ENCODE assay signal across 17 cellular contexts in genomic region chr2:159089543-159089942, GRCh38.
DNase-seq lines count a peak whose midpoint lies in the region; ATAC-seq and TF ChIP-seq lines count a peak whose summit lies in the region.
"Had no signal": no experiment of that assay in that cellular context is flagged by ENCODE, and none has a peak within 500 bp of the region (broad histone marks: within the 10 kb centered on the region; RNA-seq: fewer than 3 reads in every experiment).

No MANE protein-coding gene starts in this region.

- intact Hi-C loops in heart right ventricle (cut with DNase I), result loop anchor here in 1 of 10 donors (10.0 kb wide), 1 partner anchor 115 kb away; no protein-coding TSS in a partner anchor

- no peak overlapping the region for H3K4ac ChIP-seq in trophoblast cell (ENCODE audit: low read depth, low read length)

- H3K4me3 ChIP-seq in SK-N-SH (ENCODE audit: low read depth in 2 of 2, low read length in 1 of 2), result no peak overlapping the region
- no peak overlapping the region for H3K4me3 ChIP-seq in heart right ventricle
- peak overlapping the region; percentile 10 for H3K4me3 ChIP-seq in trophoblast cell (ENCODE audit: low read depth, low read length)
- H3K4me3 ChIP-seq: gastrocnemius medialis had no signal

- H3K9me2 ChIP-seq in SK-N-SH, result no peaks in the 10 kb centered on the region

- no peak overlapping the region for H2BK5ac ChIP-seq in trophoblast cell (ENCODE audit: low read depth, low read length, poor library complexity)

- 100% methylated on average over 3 of the region's 3 CpGs for WGBS in SK-N-SH (ENCODE audit: low lambda C conversion rate)
- 34 to 39% methylated on average over 3 of the region's 3 CpGs for WGBS in heart right ventricle, 2 donors
- WGBS in trophoblast cell (ENCODE audit: extremely low coverage, insufficient coverage, insufficient read length), result no CpG with 5 or more reads among the region's 3 CpGs

- H3K4me1 ChIP-seq in SK-N-SH (ENCODE audit: control insufficient read depth in 1 of 2, insufficient read depth in 2 of 2, low read depth in 1 of 2, low read length in 1 of 2) (peaks cover 27 to 30% of the 10 kb centered on the region in 2 experiments), heart right ventricle (peaks cover 46 to 100% (median 98%) of the 10 kb centered on the region in 9 donors), trophoblast cell (ENCODE audit: control insufficient read depth in 1 of 2, insufficient read depth in 2 of 2, low read length in 2 of 2) (peaks cover 6 to 13% of the 10 kb centered on the region in 2 experiments)

- H3K9me3 ChIP-seq in SK-N-SH (no peaks in the 10 kb centered on the region), heart right ventricle (no peaks in the 10 kb centered on the region), trophoblast cell (ENCODE audit: insufficient read depth, low read depth, low read length) (no peaks in the 10 kb centered on the region)
- H3K9me3 ChIP-seq: gastrocnemius medialis had no signal

- H2AFZ ChIP-seq in SK-N-SH (ENCODE audit: low read depth), result no peak overlapping the region
- H2AFZ ChIP-seq in trophoblast cell (ENCODE audit: insufficient read depth, low read length, poor library complexity), result no peak overlapping the region

- no peak overlapping the region for H4K8ac ChIP-seq in trophoblast cell (ENCODE audit: low read depth, low read length)

- H2AK5ac ChIP-seq in trophoblast cell (ENCODE audit: low read length), result no peak overlapping the region

- H3K27ac ChIP-seq in SK-N-SH (ENCODE audit: low read depth in 2 of 2, low read length in 1 of 2) (peak overlapping the region in 1 of 2 experiments; percentile 89; a peak in 2 of 4 replicates), heart right ventricle (peak overlapping the region; percentile 41 to 89 (median 72)), trophoblast cell (ENCODE audit: low read depth, low read length) (no peak overlapping the region)

- POLR2A ChIA-PET in SK-N-SH (lab: Yijun Ruan, JAX), result no interaction called here

- H3K23ac ChIP-seq in trophoblast cell (ENCODE audit: low read length), result no peak overlapping the region

- H3K36me3 ChIP-seq in SK-N-SH (replicated peaks in 1 of 2; ENCODE audit: control insufficient read depth in 1 of 2, insufficient read depth in 2 of 2, low read length in 1 of 2) (peaks cover 0 to 3% of the 10 kb centered on the region in 2 experiments), heart right ventricle (no peaks in the 10 kb centered on the region), trophoblast cell (ENCODE audit: control insufficient read depth in 1 of 2, insufficient read depth in 2 of 2, low read length in 2 of 2) (peaks cover 0 to 7% of the 10 kb centered on the region in 2 experiments)
- H3K36me3 ChIP-seq: gastrocnemius medialis had no signal

- ATAC-seq in SK-N-SH treated with all-trans-retinoic acid at 6 μM for 48 hours (0 out of 3 replicates have a peak, but pooled peaks have one; percentile 3), heart right ventricle (peak; percentile 41 to 84 (median 66)), HG02981 (IDR thresholded peaks at IDR 0.05; ENCODE audit: unreplicated experiment) (no peak)
- ATAC-seq: gastrocnemius medialis, left colon had no signal

- peaks cover 2% of the 10 kb centered on the region for H3K79me1 ChIP-seq in trophoblast cell (ENCODE audit: low read length)

- no peaks in the 10 kb centered on the region for H3K27me3 ChIP-seq in SK-N-SH (ENCODE audit: insufficient read depth)
- no peaks in the 10 kb centered on the region for H3K27me3 ChIP-seq in heart right ventricle
- H3K27me3 ChIP-seq in trophoblast cell (ENCODE audit: insufficient read depth, low read length), result no peaks in the 10 kb centered on the region
- H3K27me3 ChIP-seq: gastrocnemius medialis had no signal

- no peak overlapping the region for H3K9ac ChIP-seq in SK-N-SH
- no peak overlapping the region for H3K9ac ChIP-seq in trophoblast cell (ENCODE audit: low read length)

- CTCF ChIA-PET in SK-N-SH (lab: Yijun Ruan, JAX), result interaction anchor here (2.6 kb wide), 1 partner anchor 29 kb away, joined by 12 read pairs; no protein-coding TSS in a partner anchor

- no peak for TF ChIP-seq RAD21 in SK-N-SH (IDR thresholded peaks at IDR 0.05; ENCODE audit: low read length)

- no peak for DNase-seq in SK-N-SH
- peak; percentile 45 to 66 for DNase-seq in heart right ventricle
- DNase-seq in trophoblast cell, result no peak
- DNase-seq in cortex of kidney (lab: John Stamatoyannopoulos, UW), result no peak
- no peak for DNase-seq in SIG-M5 treated with dmso at 0.1 percent for 504 hours (lab: John Stamatoyannopoulos, UW; ENCODE audit: unreplicated experiment)
- DNase-seq in NCI-H526 (lab: John Stamatoyannopoulos, UW), result no peak
- DNase-seq: 8988T; activated naive CD8-positive, alpha-beta T cell treated with anti-CD3 and anti-CD28 coated beads, Interleukin-2, amount 10 ng/mL, durations not matched to agents 7 days and 5 days; DMS153; GOT3; left colon; NCI-H526 treated with DMSO at 0.1 percent for 48 hours; SIG-M5; stimulated activated CD4-positive, alpha-beta T cell treated with anti-CD3 and anti-CD28 coated beads, Interleukin-4, amount 100 ng/mL, for 4 hours had no signal

- H3K4me2 ChIP-seq in SK-N-SH, result no peak overlapping the region
- H3K4me2 ChIP-seq in trophoblast cell (ENCODE audit: low read length), result no peak overlapping the region

- no peak overlapping the region for H3K18ac ChIP-seq in trophoblast cell (ENCODE audit: low read length)

- H4K12ac ChIP-seq in trophoblast cell (ENCODE audit: low read depth, low read length), result no peak overlapping the region

- no peak overlapping the region for H3K14ac ChIP-seq in trophoblast cell (ENCODE audit: low read length)

- no peak for TF ChIP-seq EP300 in SK-N-SH (IDR thresholded peaks at IDR 0.05; ENCODE audit: borderline replicate concordance in 1 of 2, low read depth in 1 of 2, low read length in 1 of 2)

- H3F3A ChIP-seq in SK-N-SH (replicated peaks; ENCODE audit: insufficient read depth), result peaks cover 13% of the 10 kb centered on the region

- H4K91ac ChIP-seq in trophoblast cell (ENCODE audit: low read depth, low read length), result no peak overlapping the region

- H2BK120ac ChIP-seq in trophoblast cell (ENCODE audit: insufficient read depth, low read length, poor library complexity), result no peak overlapping the region

- H3K79me2 ChIP-seq in SK-N-SH (ENCODE audit: insufficient read depth) (peaks cover 53% of the 10 kb centered on the region; the same call in 1 of the 2 replicates), trophoblast cell (ENCODE audit: control insufficient read depth, insufficient read depth, low read length, poor library complexity) (no peaks in the 10 kb centered on the region)

- TF ChIP-seq CTCF in SK-N-SH (IDR thresholded peaks at IDR 0.05), result no peak
- no peak for TF ChIP-seq CTCF in heart right ventricle (IDR thresholded peaks at IDR 0.05)

- H4K20me1 ChIP-seq in SK-N-SH (ENCODE audit: insufficient read depth), result no peaks in the 10 kb centered on the region

- H2BK12ac ChIP-seq in trophoblast cell (ENCODE audit: low read length), result no peak overlapping the region

TF ChIP-seq in SK-N-SH treated with all-trans-retinoic acid at 6 μM for 48 hours, 23 proteins besides CTCF, POLR2A, EP300 and RAD21:
- TF ChIP-seq CSDC2 (CRISPR knock-in tag; IDR thresholded peaks at IDR 0.05) (no peak), ZNF8 (CRISPR knock-in tag; IDR thresholded peaks at IDR 0.05) (no peak)

TF ChIP-seq in SK-N-SH, 30 proteins besides CTCF, POLR2A, EP300 and RAD21 (continues in another document):
- TF ChIP-seq USF1 (IDR thresholded peaks at IDR 0.05; ENCODE audit: borderline replicate concordance, low read depth) (no peak), NFIC (IDR thresholded peaks at IDR 0.05; ENCODE audit: borderline replicate concordance) (no peak), ZBTB33 (IDR thresholded peaks at IDR 0.05; ENCODE audit: borderline replicate concordance, low read depth) (no peak), NRF1 (IDR thresholded peaks at IDR 0.05; ENCODE audit: low read depth, low read length) (no peak), PBX3 (IDR thresholded peaks at IDR 0.05) (no peak), MAX (IDR thresholded peaks at IDR 0.05; ENCODE audit: low read depth) (no peak)

Comparison
In these comparisons a context has a peak if more than half of its experiments do, and no peak if none do; other contexts are left out.
1. DNase-seq: peak in heart right ventricle (2 of 2); none in SK-N-SH (single experiment), trophoblast cell (0 of 2), cortex of kidney (single experiment), SIG-M5 treated with dmso at 0.1 percent for 504 hours (single experiment) and NCI-H526 (0 of 2).